ENCODE assay signal across 8 cellular contexts in the genomic region with DNA sequence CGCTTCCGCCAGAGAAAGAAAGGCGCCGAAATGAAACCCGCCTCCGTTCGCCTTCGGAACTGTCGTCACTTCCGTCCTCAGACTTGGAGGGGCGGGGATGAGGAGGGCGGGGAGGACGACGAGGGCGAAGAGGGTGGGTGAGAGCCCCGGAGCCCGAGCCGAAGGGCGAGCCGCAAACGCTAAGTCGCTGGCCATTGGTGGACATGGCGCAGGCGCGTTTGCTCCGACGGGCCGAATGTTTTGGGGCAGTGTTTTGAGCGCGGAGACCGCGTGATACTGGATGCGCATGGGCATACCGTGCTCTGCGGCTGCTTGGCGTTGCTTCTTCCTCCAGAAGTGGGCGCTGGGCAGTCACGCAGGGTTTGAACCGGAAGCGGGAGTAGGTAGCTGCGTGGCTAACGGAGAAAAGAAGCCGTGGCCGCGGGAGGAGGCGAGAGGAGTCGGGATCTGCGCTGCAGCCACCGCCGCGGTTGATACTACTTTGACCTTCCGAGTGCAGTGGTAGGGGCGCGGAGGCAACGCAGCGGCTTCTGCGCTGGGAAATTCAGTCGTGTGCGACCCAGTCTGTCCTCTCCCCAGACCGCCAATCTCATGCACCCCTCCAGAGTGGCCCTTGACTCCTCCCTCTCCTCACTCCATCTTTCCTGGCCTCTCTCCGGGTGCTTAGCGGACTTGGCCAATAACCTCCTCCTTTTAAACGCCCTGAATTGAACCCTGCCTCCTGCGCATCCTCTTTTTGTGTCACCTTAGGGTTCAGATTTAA. TPM values are rescaled to one million over a fixed set of nuclear protein-coding genes. Genes with fewer than 3 reads are reported as not detected.
DNase-seq lines count a peak whose midpoint lies in the region; FAIRE-seq and TF ChIP-seq lines count a peak whose summit lies in the region.

TSS of gene ATM (plus strand) at position 382 of the 763 bp plus-strand sequence. CDS start 4,558 bp downstream, outside the sequence.

- peak within 1 kb of the TSS; percentile 59 for H3K23ac ChIP-seq in H9 (ENCODE audit: insufficient read length, low read depth, low read length)

- H4K91ac ChIP-seq in H9 (ENCODE audit: insufficient read length, low read depth, low read length), result peak within 1 kb of the TSS; percentile 0

- peak; percentile 68 for TF ChIP-seq CTCF in H9 (conservative IDR thresholded peaks at IDR 0.05)
- peak; percentile 77 for TF ChIP-seq CTCF in foreskin fibroblast (IDR thresholded peaks at IDR 0.05; ENCODE audit: low read depth, low read length)
- TF ChIP-seq CTCF in neural progenitor cell (IDR thresholded peaks at IDR 0.05), result peak; percentile 73

- H2BK12ac ChIP-seq in H9 (ENCODE audit: insufficient read length, low read depth, low read length), result no peak within 1 kb of the TSS

- H3K27me3 ChIP-seq in H9 (ENCODE audit: insufficient read depth, low read length) (no peaks in the 10 kb centered on the region), neural progenitor cell (no peaks in the 10 kb centered on the region), subcutaneous abdominal adipose tissue (ENCODE audit: control insufficient read depth in 5 of 5, insufficient read depth in 4 of 5, low read length in 5 of 5) (no peaks in the 10 kb centered on the region)

- no peak within 1 kb of the TSS for H2BK120ac ChIP-seq in H9 (ENCODE audit: low read depth, low read length, poor library complexity, severe bottlenecking)

- DNase-seq in H9 (peak; percentile 99), M059J (ENCODE audit: low read depth) (peak; percentile 99), SHP77 (lab: John Stamatoyannopoulos, UW) (peak; percentile 97 to 100), foreskin fibroblast (peak; percentile 99 to 100), neural progenitor cell (ENCODE audit: low spot score) (peak; percentile 99)
- DNase-seq in activated effector memory CD4-positive, alpha-beta T cell treated with anti-CD3 and anti-CD28 coated beads, Interleukin-2, amount 50 U/mL, for 16 hours, result peak; percentile 99

- H3K4me3 Mint-ChIP-seq in H9 (no peak within 1 kb of the TSS), neural progenitor cell (no peak within 1 kb of the TSS)

- H4K20me1 ChIP-seq in H9 (ENCODE audit: control insufficient read depth, insufficient read depth, insufficient read length), result no peaks in the 10 kb centered on the region
- peaks cover 60% of the 10 kb centered on the region for H4K20me1 ChIP-seq in neural progenitor cell (ENCODE audit: low read depth)

- no peaks in the 10 kb centered on the region for H3K79me1 ChIP-seq in H9 (ENCODE audit: insufficient read depth, low read depth, low read length, poor library complexity, severe bottlenecking)

- H2BK15ac ChIP-seq in H9 (ENCODE audit: low read depth, low read length), result no peak within 1 kb of the TSS

- peak within 1 kb of the TSS; percentile 43; the same call in 1 of the 2 replicates for H3K4ac ChIP-seq in H9 (ENCODE audit: low read depth, low read length)

- no peak within 1 kb of the TSS for H2AK5ac ChIP-seq in H9 (ENCODE audit: insufficient read length, low read length)

- H3K27me3 Mint-ChIP-seq in H9 (ENCODE audit: low read depth) (no peaks in the 10 kb centered on the region), neural progenitor cell (ENCODE audit: insufficient read depth, low read depth) (peaks cover 2% of the 10 kb centered on the region)

- peak within 1 kb of the TSS; percentile 59 for H2BK5ac ChIP-seq in H9 (ENCODE audit: insufficient read length, low read length)

- peak within 1 kb of the TSS; percentile 89 for H3K56ac ChIP-seq in H9 (ENCODE audit: insufficient read length, low read depth, low read length)

- H4K8ac ChIP-seq in H9 (replicated peaks; ENCODE audit: insufficient read length, low read depth, low read length), result no peak within 1 kb of the TSS

- H3K27ac ChIP-seq in H9 (ENCODE audit: insufficient read length, low read depth, low read length) (peak within 1 kb of the TSS; percentile 77), neural progenitor cell (peak within 1 kb of the TSS; percentile 96), subcutaneous abdominal adipose tissue (ENCODE audit: low read depth, low read length) (peak within 1 kb of the TSS; percentile 92)

- peaks cover 2% of the 10 kb centered on the region for H3K36me3 ChIP-seq in neural progenitor cell
- H3K36me3 ChIP-seq in subcutaneous abdominal adipose tissue (ENCODE audit: control insufficient read depth in 5 of 5, insufficient read depth in 5 of 5, low read length in 5 of 5), result peaks cover 0 to 4% (median 0%) of the 10 kb centered on the region in 5 donors

- H2AFZ ChIP-seq in H9 (ENCODE audit: low read length) (no peak within 1 kb of the TSS), neural progenitor cell (replicated peaks) (peak within 1 kb of the TSS; percentile 75)

- peaks cover 28 to 29% of the 10 kb centered on the region in 2 experiments for H3K4me1 Mint-ChIP-seq in H9
- H3K4me1 Mint-ChIP-seq in neural progenitor cell, result peaks cover 35% of the 10 kb centered on the region

- peaks cover 30% of the 10 kb centered on the region for H3F3A ChIP-seq in neural progenitor cell (ENCODE audit: low read depth)

- H3K4me2 ChIP-seq in H9 (ENCODE audit: insufficient read depth, insufficient read length, low read length) (peak within 1 kb of the TSS; percentile 99), neural progenitor cell (peak within 1 kb of the TSS; percentile 98)

- H3K9me3 ChIP-seq in H9 (ENCODE audit: control insufficient read depth, low read depth, low read length), result no peaks in the 10 kb centered on the region
- H3K9me3 ChIP-seq in neural progenitor cell (ENCODE audit: low read depth), result no peaks in the 10 kb centered on the region
- H3K9me3 ChIP-seq in subcutaneous abdominal adipose tissue (ENCODE audit: control insufficient read depth in 5 of 5, low read length in 5 of 5), result no peaks in the 10 kb centered on the region

- H3K14ac ChIP-seq in H9 (ENCODE audit: insufficient read depth, low read length), result peak within 1 kb of the TSS; percentile 90

- no peaks in the 10 kb centered on the region for H3K4me1 ChIP-seq in H9 (ENCODE audit: insufficient read depth, low read length)
- peaks cover 40% of the 10 kb centered on the region for H3K4me1 ChIP-seq in neural progenitor cell
- H3K4me1 ChIP-seq in subcutaneous abdominal adipose tissue (ENCODE audit: control insufficient read depth in 5 of 5, insufficient read depth in 5 of 5, low read length in 5 of 5), result peaks cover 6 to 38% (median 35%) of the 10 kb centered on the region in 5 donors

- FAIRE-seq in G401.6 (lab: Jason Lieb, UNC), result peak; percentile 99

- H3K79me2 ChIP-seq in H9 (ENCODE audit: insufficient read depth, low read length) (peaks cover 36% of the 10 kb centered on the region; the same call in 1 of the 2 replicates), neural progenitor cell (ENCODE audit: low read depth) (peaks cover 86% of the 10 kb centered on the region)

- peak within 1 kb of the TSS; percentile 66 for H4K5ac ChIP-seq in H9 (ENCODE audit: insufficient read length, low read depth, low read length)

- peak within 1 kb of the TSS; percentile 96 for H3K18ac ChIP-seq in H9 (ENCODE audit: insufficient read length, low read depth, low read length)

- peak within 1 kb of the TSS; percentile 87 to 88 for H3K4me3 ChIP-seq in foreskin fibroblast (ENCODE audit: low read depth in 1 of 2, low read length in 2 of 2)
- peak within 1 kb of the TSS; percentile 86 for H3K4me3 ChIP-seq in neural progenitor cell
- peak within 1 kb of the TSS; percentile 95 to 100 (median 98) for H3K4me3 ChIP-seq in subcutaneous abdominal adipose tissue (ENCODE audit: low read depth in 1 of 5, low read length in 5 of 5)

- no peaks in the 10 kb centered on the region; a peak in 1 of 5 replicates for H3K9me3 Mint-ChIP-seq in H9
- no peaks in the 10 kb centered on the region for H3K9me3 Mint-ChIP-seq in neural progenitor cell

- H3K9ac ChIP-seq in H9 (ENCODE audit: extremely low read depth, insufficient read length, low read length) (peak within 1 kb of the TSS; percentile 98), neural progenitor cell (peak within 1 kb of the TSS; percentile 91), subcutaneous abdominal adipose tissue (ENCODE audit: low read length in 5 of 5) (peak within 1 kb of the TSS; percentile 86 to 96 (median 90))

- no peak within 1 kb of the TSS for H2BK20ac ChIP-seq in H9 (ENCODE audit: low read depth, low read length, poor library complexity, severe bottlenecking)

- H3K23me2 ChIP-seq in H9 (ENCODE audit: insufficient read length, low read depth, low read length, poor library complexity, severe bottlenecking), result peaks cover 14% of the 10 kb centered on the region

- WGBS in H9 (ENCODE audit: extremely low coverage, insufficient read length, low lambda C conversion rate), result no CpG with 5 or more reads among the region's 64 CpGs

- no peak within 1 kb of the TSS for H3T11ph ChIP-seq in H9 (ENCODE audit: low read length)

- peak within 1 kb of the TSS in 2 of 3 experiments; percentile 100; a peak in 5 of 7 replicates for H3K27ac Mint-ChIP-seq in H9
- peak within 1 kb of the TSS; percentile 98 for H3K27ac Mint-ChIP-seq in neural progenitor cell

- H3K36me3 Mint-ChIP-seq in H9 (ENCODE audit: insufficient read depth in 1 of 3, low read depth in 3 of 3), result peaks cover 1 to 22% (median 4%) of the 10 kb centered on the region in 3 experiments
- no peaks in the 10 kb centered on the region for H3K36me3 Mint-ChIP-seq in neural progenitor cell

RNA-seq across cellular contexts. Expression of gene ATM, which starts in this region (rescaled TPM):
- total RNA-seq in H9 (2021) (54.1 and 58.9 TPM in 2 replicates), neural progenitor cell (ENCODE audit: low replicate concordance) (66.5 and 105 TPM in 2 replicates)
- 19.9 and 22.1 TPM in 2 replicates for total RNA-seq in M059J (2014; rRNA removed; shearing (Covaris generic))

Comparison
In these comparisons a context has a peak if more than half of its experiments do, and no peak if none do; other contexts are left out.
1. Peak in every context shown above with its lines: DNase-seq, H3K4me3 ChIP-seq and H3K27ac ChIP-seq.